ENCODE assay signal across 10 cellular contexts in genomic region chr7:111329367-111330234, GRCh38.
DNase-seq lines count a peak whose midpoint lies in the region; ATAC-seq and TF ChIP-seq lines count a peak whose summit lies in the region.
"Had no signal": no experiment of that assay in that cellular context is flagged by ENCODE, and none has a peak within 500 bp of the region (broad histone marks: within the 10 kb centered on the region; RNA-seq: fewer than 3 reads in every experiment).

No MANE protein-coding gene starts in this region.

- no peaks in the 10 kb centered on the region for H4K20me1 ChIP-seq in PC-9 (ENCODE audit: insufficient read depth)

- TF ChIP-seq CTCF in PC-9 (conservative IDR thresholded peaks at IDR 0.05) (0 out of 2 replicates have a peak, but pooled peaks have one; percentile 13), liver (IDR thresholded peaks at IDR 0.05; ENCODE audit: low read depth, low read length, missing input control) (no peak)

- CTCF ChIA-PET in PC-9 (lab: Charles Lee): no interaction called here

- no peaks in the 10 kb centered on the region; the same call in 1 of the 2 replicates for H3F3A ChIP-seq in PC-9 (ENCODE audit: insufficient read depth, low read depth)

- no TSS peak for BruUV-seq in PC-9 (replicated peaks; lab: Mats Ljungman, UMichigan)

- H3K36me3 ChIP-seq in PC-9 (ENCODE audit: low read depth): no peaks in the 10 kb centered on the region
- no peaks in the 10 kb centered on the region for H3K36me3 ChIP-seq in liver (ENCODE audit: control insufficient read depth in 4 of 4, insufficient read depth in 3 of 4, low read depth in 1 of 4, low read length in 3 of 4)
- H3K36me3 ChIP-seq: right atrium auricular region had no signal

- no peaks in the 10 kb centered on the region for H3K27me3 ChIP-seq in PC-9 (ENCODE audit: insufficient read depth, low read depth)
- no peaks in the 10 kb centered on the region for H3K27me3 ChIP-seq in liver (ENCODE audit: control insufficient read depth in 4 of 4, insufficient read depth in 4 of 4, low read length in 3 of 4)
- H3K27me3 ChIP-seq: right atrium auricular region had no signal

- H3K4me3 ChIP-seq in PC-9: no peak overlapping the region
- no peak overlapping the region for H3K4me3 ChIP-seq in liver (ENCODE audit: low read depth in 1 of 3, low read length in 3 of 3)
- H3K4me3 ChIP-seq: right atrium auricular region had no signal

- peak; percentile 42 to 45 for TF ChIP-seq RAD21 in liver (IDR thresholded peaks at IDR 0.05)

- H3K27ac ChIP-seq in PC-9 (no peak overlapping the region), liver (ENCODE audit: low read depth in 1 of 2, low read length in 2 of 2) (no peak overlapping the region)
- H3K27ac ChIP-seq: right atrium auricular region had no signal

- H2AFZ ChIP-seq in PC-9: no peak overlapping the region

- H3K4me1 ChIP-seq in PC-9 (replicated peaks; ENCODE audit: insufficient read depth): no peaks in the 10 kb centered on the region
- no peaks in the 10 kb centered on the region for H3K4me1 ChIP-seq in liver (ENCODE audit: control insufficient read depth in 4 of 4, insufficient read depth in 4 of 4, low read length in 3 of 4)
- H3K4me1 ChIP-seq: right atrium auricular region had no signal

- no peak for DNase-seq in PC-9
- no peak for DNase-seq in COLO829 (ENCODE audit: low spot score)
- no peak for DNase-seq in NOMO-1 treated with DMSO at 0.1 percent for 48 hours (lab: John Stamatoyannopoulos, UW; ENCODE audit: unreplicated experiment)
- no peak for DNase-seq in activated naive CD4-positive, alpha-beta T cell treated with Interleukin-2 at 50 U/mL for 16 hours
- DNase-seq in NCI-H748 (lab: John Stamatoyannopoulos, UW; ENCODE audit: unreplicated experiment): no peak
- DNase-seq: SW 1271 had no signal

- intact Hi-C loops in PC-9 (cut with micrococcal nuclease; ENCODE audit: unreplicated experiment): loop anchor here (10.0 kb wide), 1 partner anchor 405 kb away; no protein-coding TSS in a partner anchor

- H3K9ac ChIP-seq in liver (ENCODE audit: low read depth in 1 of 2, low read length in 2 of 2): no peak overlapping the region

- WGBS in liver: 87% methylated on average over 5 of the region's 5 CpGs

- H3K9me3 ChIP-seq in PC-9 (ENCODE audit: insufficient read depth, low read depth) (no peaks in the 10 kb centered on the region), liver (ENCODE audit: control insufficient read depth in 4 of 4, low read length in 3 of 4) (no peaks in the 10 kb centered on the region)
- H3K9me3 ChIP-seq: right atrium auricular region had no signal

- H3K79me2 ChIP-seq in PC-9 (ENCODE audit: low read depth): no peaks in the 10 kb centered on the region

- H3K9me2 ChIP-seq in PC-9 (ENCODE audit: insufficient read depth): no peaks in the 10 kb centered on the region

- POLR2A ChIA-PET in PC-9 (lab: Charles Lee; ENCODE audit: unreplicated experiment): no interaction called here

- ATAC-seq in GM18519 (IDR thresholded peaks at IDR 0.05; ENCODE audit: low FRiP score, unreplicated experiment): peak; percentile 33
- peak; percentile 64 for ATAC-seq in HG02759 (IDR thresholded peaks at IDR 0.05; ENCODE audit: unreplicated experiment)

- no peak overlapping the region for H3K4me2 ChIP-seq in PC-9

TF ChIP-seq in liver, 16 proteins besides CTCF, POLR2A, EP300 and RAD21:
- TF ChIP-seq HNF4G (IDR thresholded peaks at IDR 0.05) (no peak), SP1 (IDR thresholded peaks at IDR 0.05) (no peak), REST (IDR thresholded peaks at IDR 0.05) (no peak), MAX (IDR thresholded peaks at IDR 0.05) (no peak), TAF1 (conservative IDR thresholded peaks at IDR 0.05) (no peak), RXRA (IDR thresholded peaks at IDR 0.05) (no peak), NR2F2 (IDR thresholded peaks at IDR 0.05) (no peak), GABPA (IDR thresholded peaks at IDR 0.05 in 1 of 2, conservative IDR thresholded peaks at IDR 0.05 in 1 of 2) (no peak), YY1 (IDR thresholded peaks at IDR 0.05) (no peak), HNF4A (conservative IDR thresholded peaks at IDR 0.05) (no peak), ATF3 (IDR thresholded peaks at IDR 0.05) (no peak), JUND (IDR thresholded peaks at IDR 0.05) (no peak), FOXA2 (IDR thresholded peaks at IDR 0.05) (no peak), FOXA1 (IDR thresholded peaks at IDR 0.05) (no peak), EGR1 (IDR thresholded peaks at IDR 0.05; ENCODE audit: low read depth in 2 of 2) (no peak)
- TF ChIP-seq, protein P1, sequence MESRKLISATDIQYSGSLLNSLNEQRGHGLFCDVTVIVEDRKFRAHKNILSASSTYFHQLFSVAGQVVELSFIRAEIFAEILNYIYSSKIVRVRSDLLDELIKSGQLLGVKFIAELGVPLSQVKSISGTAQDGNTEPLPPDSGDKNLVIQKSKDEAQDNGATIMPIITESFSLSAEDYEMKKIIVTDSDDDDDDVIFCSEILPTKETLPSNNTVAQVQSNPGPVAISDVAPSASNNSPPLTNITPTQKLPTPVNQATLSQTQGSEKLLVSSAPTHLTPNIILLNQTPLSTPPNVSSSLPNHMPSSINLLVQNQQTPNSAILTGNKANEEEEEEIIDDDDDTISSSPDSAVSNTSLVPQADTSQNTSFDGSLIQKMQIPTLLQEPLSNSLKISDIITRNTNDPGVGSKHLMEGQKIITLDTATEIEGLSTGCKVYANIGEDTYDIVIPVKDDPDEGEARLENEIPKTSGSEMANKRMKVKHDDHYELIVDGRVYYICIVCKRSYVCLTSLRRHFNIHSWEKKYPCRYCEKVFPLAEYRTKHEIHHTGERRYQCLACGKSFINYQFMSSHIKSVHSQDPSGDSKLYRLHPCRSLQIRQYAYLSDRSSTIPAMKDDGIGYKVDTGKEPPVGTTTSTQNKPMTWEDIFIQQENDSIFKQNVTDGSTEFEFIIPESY (IDR thresholded peaks at IDR 0.05): no peak
